8 cellular contexts compared by ENCODE assay signal in the genomic region with DNA sequence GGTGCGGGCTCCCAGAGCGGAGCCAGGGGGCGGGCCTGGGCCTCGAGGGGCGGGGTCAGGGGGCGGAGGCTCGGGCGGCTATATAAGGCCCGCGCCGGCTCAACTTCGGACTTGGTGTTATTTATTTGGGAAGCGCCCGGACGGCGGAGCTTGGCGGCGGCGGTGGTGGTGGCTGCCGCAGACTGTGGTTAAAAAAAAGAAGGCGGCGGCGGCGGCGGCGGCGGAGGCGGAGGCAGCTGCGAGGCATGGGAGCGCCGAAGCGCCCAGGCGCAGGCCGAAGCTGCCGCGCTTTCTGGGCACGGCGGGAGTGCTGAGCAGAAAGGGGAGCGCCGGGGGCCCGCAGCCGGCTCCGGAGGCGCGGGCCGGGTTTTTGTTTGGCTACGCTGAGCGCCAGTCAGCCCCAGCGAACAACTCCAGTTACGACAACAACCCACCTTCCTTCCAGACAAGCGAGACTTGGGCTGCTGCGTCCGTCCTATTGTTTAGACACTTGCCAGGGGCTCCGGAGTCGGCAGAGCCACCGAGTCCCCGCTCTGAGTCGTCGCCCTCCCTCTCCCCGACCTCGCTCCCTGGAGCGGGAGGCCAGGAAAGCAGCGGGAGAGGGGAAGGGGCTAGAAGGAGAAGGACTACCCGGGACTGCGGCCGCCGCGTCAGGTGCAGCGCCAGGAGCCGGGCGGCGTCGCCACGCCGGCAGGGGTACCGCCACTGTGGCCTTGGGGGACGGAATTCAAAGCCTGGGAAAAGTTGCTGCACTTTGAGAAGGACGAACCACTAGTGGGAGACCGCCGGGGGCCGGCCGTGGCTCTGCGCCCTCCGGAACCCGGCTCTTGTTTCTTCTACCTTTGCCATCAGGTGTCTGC. TPM values are rescaled to one million over a fixed set of nuclear protein-coding genes. Genes with fewer than 3 reads are reported as not detected.
DNase-seq lines count a peak whose midpoint lies in the region; ATAC-seq and TF ChIP-seq lines count a peak whose summit lies in the region.

Gene SLIT2 (plus strand): TSS at position 110 of the 860 bp plus-strand sequence. CDS start 1,911 bp downstream, outside the sequence.

- in situ Hi-C loops in brain microvascular endothelial cell (cut with HindIII; ENCODE audit: low pct_ligation_motif_present, low sequenced_read_pairs), result no loop called here

- H4K20me1 ChIP-seq in PC-9 (ENCODE audit: insufficient read depth), result no peaks in the 10 kb centered on the region

- H3K79me2 ChIP-seq in PC-9 (ENCODE audit: low read depth), result no peaks in the 10 kb centered on the region

- H3K27ac ChIP-seq in PC-9 (no peak within 1 kb of the TSS), brain microvascular endothelial cell (peak within 1 kb of the TSS; percentile 33), iPS-20b (ENCODE audit: low read length) (no peak within 1 kb of the TSS)

- CTCF ChIA-PET in PC-9 (lab: Charles Lee), result no interaction called here

- H2AFZ ChIP-seq in PC-9, result peak within 1 kb of the TSS; percentile 60; the same call in 1 of the 2 replicates

- no peaks in the 10 kb centered on the region for H3K9me3 ChIP-seq in PC-9 (ENCODE audit: insufficient read depth, low read depth)
- no peaks in the 10 kb centered on the region for H3K9me3 ChIP-seq in iPS-20b (ENCODE audit: insufficient read depth, low read depth, low read length)
- H3K9me3 ChIP-seq in skeletal muscle satellite cell (replicated peaks; ENCODE audit: low read length), result no peaks in the 10 kb centered on the region

- H3K36me3 ChIP-seq in PC-9 (ENCODE audit: low read depth), result no peaks in the 10 kb centered on the region
- no peaks in the 10 kb centered on the region for H3K36me3 ChIP-seq in brain microvascular endothelial cell (replicated peaks)
- no peaks in the 10 kb centered on the region for H3K36me3 ChIP-seq in iPS-20b (ENCODE audit: insufficient read depth, low read depth, low read length)
- no peaks in the 10 kb centered on the region for H3K36me3 ChIP-seq in skeletal muscle satellite cell (ENCODE audit: insufficient read depth, low read length)

- H3K4me2 ChIP-seq in PC-9 (peak within 1 kb of the TSS; percentile 68), skeletal muscle satellite cell (ENCODE audit: low read length) (peak within 1 kb of the TSS; percentile 79)

- peak; percentile 64 for ATAC-seq in GM21515 (IDR thresholded peaks at IDR 0.05; ENCODE audit: unreplicated experiment)

- H3K27me3 ChIP-seq in PC-9 (ENCODE audit: insufficient read depth, low read depth), result peaks cover 8% of the 10 kb centered on the region; the same call in 1 of the 2 replicates
- H3K27me3 ChIP-seq in brain microvascular endothelial cell (replicated peaks), result no peaks in the 10 kb centered on the region
- H3K27me3 ChIP-seq in iPS-20b (ENCODE audit: insufficient read depth, low read length), result peaks cover 71% of the 10 kb centered on the region
- no peaks in the 10 kb centered on the region for H3K27me3 ChIP-seq in skeletal muscle satellite cell (ENCODE audit: control insufficient read depth, insufficient read depth, low read length)

- no peaks in the 10 kb centered on the region for H3K9me2 ChIP-seq in PC-9 (ENCODE audit: insufficient read depth)

- H3K9ac ChIP-seq in iPS-20b (ENCODE audit: low read depth, low read length), result peak within 1 kb of the TSS; percentile 70
- peak within 1 kb of the TSS; percentile 81 for H3K9ac ChIP-seq in skeletal muscle satellite cell (ENCODE audit: low read depth, low read length)

- DNase-seq in EH (ENCODE audit: low read depth) (peak; percentile 88), HT-29 (ENCODE audit: low spot score) (peak; percentile 17), PC-9 (peak in 1 of 2 experiments; percentile 84), brain microvascular endothelial cell (peak; percentile 78), cerebellar cortex (ENCODE audit: low spot score) (no peak)

- H3K4me1 ChIP-seq in PC-9 (replicated peaks; ENCODE audit: insufficient read depth) (no peaks in the 10 kb centered on the region), iPS-20b (ENCODE audit: insufficient read depth, low read length) (peaks cover 8% of the 10 kb centered on the region), skeletal muscle satellite cell (ENCODE audit: control insufficient read depth, insufficient read depth, low read length) (peaks cover 46% of the 10 kb centered on the region)

- TF ChIP-seq CTCF in PC-9 (conservative IDR thresholded peaks at IDR 0.05), result no peak
- TF ChIP-seq CTCF in brain microvascular endothelial cell (IDR thresholded peaks at IDR 0.05; ENCODE audit: low read depth, low read length, missing control alignments), result no peak

- no peaks in the 10 kb centered on the region for H3F3A ChIP-seq in PC-9 (ENCODE audit: insufficient read depth, low read depth)

- POLR2A ChIA-PET in PC-9 (lab: Charles Lee; ENCODE audit: unreplicated experiment), result interaction anchor here (0.5 to 0.7 kb wide), 4 partner anchors 165 to 607 kb away, joined by 3 to 7 read pairs (median 5); no protein-coding TSS in a partner anchor

- BruUV-seq in PC-9 (replicated peaks; lab: Mats Ljungman, UMichigan), result TSS peak; percentile 33

- intact Hi-C loops in PC-9 (cut with micrococcal nuclease; ENCODE audit: unreplicated experiment), result loop anchor here (5.0 to 10.0 kb wide), 3 partner anchors 35 to 293 kb away; no protein-coding TSS in a partner anchor

- H3K4me3 ChIP-seq in PC-9 (peak within 1 kb of the TSS; percentile 50), brain microvascular endothelial cell (ENCODE audit: low read depth, low read length) (peak within 1 kb of the TSS; percentile 73), iPS-20b (ENCODE audit: low read length) (peak within 1 kb of the TSS; percentile 89), skeletal muscle satellite cell (ENCODE audit: low read length) (peak within 1 kb of the TSS; percentile 82)

RNA-seq across cellular contexts. Expression of gene SLIT2, which starts in this region (rescaled TPM):
- not detected in 2 replicates for total RNA-seq in HT-29 (2014; rRNA removed; shearing (Covaris generic))
- total RNA-seq in PC-9 (2021), result 4.8 and 5.3 TPM in 2 replicates
- 11.2 and 22.9 TPM in 2 replicates for total RNA-seq in skeletal muscle satellite cell (2012; rRNA removed)

Comparison
In these comparisons a context has a peak if more than half of its experiments do, and no peak if none do; other contexts are left out.
1. Peak in DNase-seq in HT-29; RNA of the gene not detected or under 1 TPM.